ENCODE assay signal across 11 cellular contexts in the genomic region with DNA sequence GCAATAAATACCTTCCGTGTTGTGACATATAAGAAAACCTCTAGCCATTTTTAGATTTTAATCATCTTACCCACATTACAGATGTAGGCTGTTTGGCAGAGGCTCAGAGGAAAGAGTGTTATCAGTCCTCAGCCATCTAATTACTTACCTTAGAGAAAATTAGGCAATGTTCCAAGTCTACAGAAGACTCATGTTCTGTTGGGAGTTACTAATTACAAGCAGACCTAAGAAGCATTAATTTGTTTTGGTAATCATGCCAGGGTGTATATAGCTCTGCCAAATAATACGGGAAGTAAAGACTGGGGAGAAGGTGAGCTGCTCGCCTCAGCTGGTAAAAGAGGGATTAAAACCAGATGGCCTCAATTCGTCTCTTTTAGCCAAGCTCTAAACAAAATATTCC.
DNase-seq lines count a peak whose midpoint lies in the region; ATAC-seq lines count a peak whose summit lies in the region.
"Had no signal": no experiment of that assay in that cellular context is flagged by ENCODE, and none has a peak within 500 bp of the region (broad histone marks: within the 10 kb centered on the region; RNA-seq: fewer than 3 reads in every experiment).

No MANE protein-coding gene starts in this region.

- no peak for ATAC-seq in left lobe of liver
- no peak for ATAC-seq in GM21619 (IDR thresholded peaks at IDR 0.05; ENCODE audit: unreplicated experiment)
- no peak for ATAC-seq in stimulated activated naive CD8-positive, alpha-beta T cell treated with anti-CD3 and anti-CD28 coated beads, Interleukin-15, Interleukin-2, amounts not matched to agents 100 U/mL and 50 U/mL, for 24 hours

- DNase-seq in COR-L47 (lab: John Stamatoyannopoulos, UW), result peak; percentile 95
- peak; percentile 56 for DNase-seq in HT-29 (ENCODE audit: low spot score)
- DNase-seq in NCI-H82 treated with DMSO at 0.1 percent for 48 hours (lab: John Stamatoyannopoulos, UW; ENCODE audit: unreplicated experiment), result peak; percentile 89
- peak; percentile 26 for DNase-seq in fibroblast of gingiva (ENCODE audit: low read depth)
- no peak for DNase-seq in left lobe of liver (ENCODE audit: low spot score)
- no peak for DNase-seq in stimulated activated naive CD8-positive, alpha-beta T cell treated with anti-CD3 and anti-CD28 coated beads, Interleukin-15, Interleukin-2, amounts not matched to agents 100 U/mL and 50 U/mL, for 24 hours
- DNase-seq: activated CD4-positive, alpha-beta T cell treated with anti-CD3 and anti-CD28 coated beads for 4 hours; GDM1; MG63; PC-9 had no signal

Comparison
In these comparisons a context has a peak if more than half of its experiments do, and no peak if none do; other contexts are left out.
1. DNase-seq: peak in COR-L47 (single experiment), HT-29 (single experiment), NCI-H82 treated with DMSO at 0.1 percent for 48 hours (single experiment) and fibroblast of gingiva (single experiment); none in left lobe of liver (single experiment) and stimulated activated naive CD8-positive, alpha-beta T cell treated with anti-CD3 and anti-CD28 coated beads, Interleukin-15, Interleukin-2, amounts not matched to agents 100 U/mL and 50 U/mL, for 24 hours (single experiment).